Comparison of ENCODE assay signal across 16 cellular contexts in the genomic region with DNA sequence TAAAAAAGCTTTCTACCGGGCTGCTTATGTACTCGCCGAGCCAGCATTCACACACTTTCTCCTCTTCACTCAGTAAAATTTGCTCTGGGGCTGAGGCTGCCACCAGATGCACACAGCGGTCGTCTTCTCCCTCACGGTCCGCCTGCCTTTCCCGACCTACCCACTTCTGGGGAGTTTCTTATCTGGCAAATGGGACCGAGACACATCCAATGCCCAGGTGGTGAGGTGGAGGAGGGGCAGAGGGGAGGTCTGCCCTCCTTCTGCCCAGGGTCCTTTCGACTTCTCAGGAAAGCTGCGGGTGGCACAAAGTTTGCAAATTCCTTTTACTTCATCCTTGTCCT. TPM values are rescaled to one million over a fixed set of nuclear protein-coding genes. Genes with fewer than 3 reads are reported as not detected.
DNase-seq lines count a peak whose midpoint lies in the region; ATAC-seq, FAIRE-seq and TF ChIP-seq lines count a peak whose summit lies in the region.
"Had no signal": no experiment of that assay in that cellular context is flagged by ENCODE, and none has a peak within 500 bp of the region (broad histone marks: within the 10 kb centered on the region; RNA-seq: fewer than 3 reads in every experiment).

No MANE protein-coding gene starts in this region.

- H3K27ac ChIP-seq in HUES64 (ENCODE audit: low read depth, low read length) (no peak overlapping the region), mesendoderm (ENCODE audit: low read depth, low read length) (no peak overlapping the region), smooth muscle cell (ENCODE audit: low read depth) (peak overlapping the region; percentile 53)
- H3K27ac ChIP-seq: RWPE1, SJCRH30 had no signal

- peak overlapping the region; percentile 67 for H2AFZ ChIP-seq in smooth muscle cell (ENCODE audit: low read depth)

- H3K56ac ChIP-seq in mesendoderm (ENCODE audit: low read length), result peak overlapping the region; percentile 30

- H3K27me3 ChIP-seq in HUES64 (ENCODE audit: insufficient read depth, low read length) (peaks cover 5% of the 10 kb centered on the region), bronchial epithelial cell (ENCODE audit: control insufficient read depth, insufficient read depth, low read length) (peaks cover 2% of the 10 kb centered on the region), mesendoderm (ENCODE audit: insufficient read depth, low read length, poor library complexity) (no peaks in the 10 kb centered on the region), smooth muscle cell (ENCODE audit: low read depth) (peaks cover 4% of the 10 kb centered on the region)
- H3K27me3 ChIP-seq: BE2C, SJCRH30 had no signal

- H3K79me1 ChIP-seq in mesendoderm (ENCODE audit: low read length), result no peaks in the 10 kb centered on the region

- H3K4me2 ChIP-seq in mesendoderm (ENCODE audit: low read length), result no peak overlapping the region
- H3K4me2 ChIP-seq in smooth muscle cell, result peak overlapping the region; percentile 71

- H3K9me3 ChIP-seq in HUES64 (ENCODE audit: insufficient read depth, low read depth, low read length), result no peaks in the 10 kb centered on the region
- no peaks in the 10 kb centered on the region for H3K9me3 ChIP-seq in smooth muscle cell (replicated peaks; ENCODE audit: low read depth)
- H3K9me3 ChIP-seq: BE2C, SJCRH30 had no signal

- DNase-seq in bronchial epithelial cell (ENCODE audit: low read depth), result no peak
- no peak for DNase-seq in mesendoderm
- no peak for DNase-seq in smooth muscle cell (lab: John Stamatoyannopoulos, UW; ENCODE audit: unreplicated experiment)
- no peak for DNase-seq in activated T-helper 2 cell treated with anti-CD3 and anti-CD28 coated beads, Interferon-gamma antibody, Interleukin-2, Interleukin-4, amounts not matched to agents 10 μg/mL and 5 μg/mL and 100 μg/mL, durations not matched to agents 14 hours and 24 hours and 36 hours (ENCODE audit: low spot score)
- no peak for DNase-seq in NCI-H1105 treated with DMSO at 0.1 percent for 48 hours (lab: John Stamatoyannopoulos, UW)
- DNase-seq: DMS153, EL, NCI-H1436, NCI-H2081, NCI-H226, SJCRH30 had no signal

- H3F3A ChIP-seq in smooth muscle cell (ENCODE audit: low read depth), result peaks cover 8% of the 10 kb centered on the region

- peaks cover 3% of the 10 kb centered on the region for H3K27me3 Mint-ChIP-seq in activated T-helper 2 cell treated with anti-CD3 and anti-CD28 coated beads, Interferon-gamma antibody, Interleukin-2, Interleukin-4, amounts not matched to agents 10 μg/mL and 5 μg/mL and 100 μg/mL, durations not matched to agents 14 hours and 24 hours and 36 hours (ENCODE audit: low read depth)

- no peak overlapping the region for H3K23ac ChIP-seq in mesendoderm (ENCODE audit: low read length)

- H3K36me3 ChIP-seq in HUES64 (ENCODE audit: insufficient read depth, low read length) (no peaks in the 10 kb centered on the region), bronchial epithelial cell (ENCODE audit: control insufficient read depth, insufficient read depth, low read length) (no peaks in the 10 kb centered on the region), mesendoderm (ENCODE audit: control insufficient read depth, insufficient read depth, low read length) (no peaks in the 10 kb centered on the region), smooth muscle cell (ENCODE audit: low read depth) (no peaks in the 10 kb centered on the region)
- H3K36me3 ChIP-seq: BE2C, SJCRH30 had no signal

- 0 out of 2 replicates have a peak overlapping the region, but pooled peaks have one; percentile 16 for H3K9ac ChIP-seq in HUES64 (ENCODE audit: low read depth, low read length)
- no peak overlapping the region for H3K9ac ChIP-seq in mesendoderm (ENCODE audit: low read length)
- no peak overlapping the region for H3K9ac ChIP-seq in smooth muscle cell (ENCODE audit: low read depth)

- no peak overlapping the region for H3K4me3 Mint-ChIP-seq in activated T-helper 2 cell treated with anti-CD3 and anti-CD28 coated beads, Interferon-gamma antibody, Interleukin-2, Interleukin-4, amounts not matched to agents 10 μg/mL and 5 μg/mL and 100 μg/mL, durations not matched to agents 14 hours and 24 hours and 36 hours (ENCODE audit: low read depth)

- H3K27ac Mint-ChIP-seq in activated T-helper 2 cell treated with anti-CD3 and anti-CD28 coated beads, Interferon-gamma antibody, Interleukin-2, Interleukin-4, amounts not matched to agents 10 μg/mL and 5 μg/mL and 100 μg/mL, durations not matched to agents 14 hours and 24 hours and 36 hours, result no peak overlapping the region

- H2BK15ac ChIP-seq in mesendoderm (replicated peaks; ENCODE audit: low read depth), result no peak overlapping the region

- WGBS in HUES64, result 31% methylated on average over 11 of the region's 11 CpGs
- WGBS in mesendoderm (ENCODE audit: extremely low coverage, insufficient coverage, low lambda C conversion rate), result no CpG with 5 or more reads among the region's 11 CpGs
- WGBS in smooth muscle cell (ENCODE audit: low lambda C conversion rate), result 42% methylated on average over 11 of the region's 11 CpGs

- no peak overlapping the region for H2BK5ac ChIP-seq in mesendoderm (ENCODE audit: low read length)

- H3K79me2 ChIP-seq in mesendoderm (ENCODE audit: control insufficient read depth, insufficient read depth, low read length) (no peaks in the 10 kb centered on the region), smooth muscle cell (ENCODE audit: low read depth) (no peaks in the 10 kb centered on the region)

- H2AK5ac ChIP-seq in mesendoderm (ENCODE audit: low read length), result no peak overlapping the region

- no peak overlapping the region for H4K8ac ChIP-seq in mesendoderm (ENCODE audit: low read depth, low read length)

- H3K4me1 ChIP-seq in HUES64 (ENCODE audit: insufficient read depth, low read length) (peaks cover 20% of the 10 kb centered on the region), mesendoderm (ENCODE audit: control insufficient read depth, low read depth, low read length) (peaks cover 8% of the 10 kb centered on the region), smooth muscle cell (ENCODE audit: low read depth) (peaks cover 14% of the 10 kb centered on the region)
- H3K4me1 ChIP-seq: SJCRH30 had no signal

- H3K4me1 Mint-ChIP-seq in activated T-helper 2 cell treated with anti-CD3 and anti-CD28 coated beads, Interferon-gamma antibody, Interleukin-2, Interleukin-4, amounts not matched to agents 10 μg/mL and 5 μg/mL and 100 μg/mL, durations not matched to agents 14 hours and 24 hours and 36 hours (ENCODE audit: low read depth), result no peaks in the 10 kb centered on the region

- TF ChIP-seq CTCF in bronchial epithelial cell (IDR thresholded peaks at IDR 0.05; ENCODE audit: insufficient read depth, low read length, severe bottlenecking) (no peak), smooth muscle cell (IDR thresholded peaks at IDR 0.05; ENCODE audit: borderline replicate concordance, insufficient read depth, poor library complexity, severe bottlenecking) (no peak)

- ATAC-seq in HG02885 (IDR thresholded peaks at IDR 0.05; ENCODE audit: poor library complexity, unreplicated experiment) (no peak), HG03025 (IDR thresholded peaks at IDR 0.05; ENCODE audit: low FRiP score, unreplicated experiment) (no peak)

- no peaks in the 10 kb centered on the region for H3K9me3 Mint-ChIP-seq in activated T-helper 2 cell treated with anti-CD3 and anti-CD28 coated beads, Interferon-gamma antibody, Interleukin-2, Interleukin-4, amounts not matched to agents 10 μg/mL and 5 μg/mL and 100 μg/mL, durations not matched to agents 14 hours and 24 hours and 36 hours

- no peak overlapping the region for H4K5ac ChIP-seq in mesendoderm (ENCODE audit: low read length)

- peak; percentile 82 for FAIRE-seq in bronchial epithelial cell (lab: Jason Lieb, UNC)

- H3K4me3 ChIP-seq in HUES64 (ENCODE audit: low read length) (no peak overlapping the region), bronchial epithelial cell (ENCODE audit: low read depth, low read length) (no peak overlapping the region), mesendoderm (ENCODE audit: low read length) (no peak overlapping the region), smooth muscle cell (no peak overlapping the region)
- H3K4me3 ChIP-seq: SJCRH30 had no signal

- H3K4ac ChIP-seq in mesendoderm (ENCODE audit: low read depth, low read length), result no peak overlapping the region

- no peak overlapping the region for H2BK120ac ChIP-seq in mesendoderm (ENCODE audit: low read depth, low read length)

- H3K36me3 Mint-ChIP-seq in activated T-helper 2 cell treated with anti-CD3 and anti-CD28 coated beads, Interferon-gamma antibody, Interleukin-2, Interleukin-4, amounts not matched to agents 10 μg/mL and 5 μg/mL and 100 μg/mL, durations not matched to agents 14 hours and 24 hours and 36 hours (ENCODE audit: low read depth), result no peaks in the 10 kb centered on the region

- intact Hi-C loops in activated T-helper 2 cell treated with anti-CD3 and anti-CD28 coated beads, Interferon-gamma antibody, Interleukin-2, Interleukin-4, amounts not matched to agents 10 μg/mL and 5 μg/mL and 100 μg/mL, durations not matched to agents 14 hours and 24 hours and 36 hours (cut with micrococcal nuclease), result no loop called here

- no peaks in the 10 kb centered on the region for H4K20me1 ChIP-seq in smooth muscle cell (ENCODE audit: low read depth)

- H3K18ac ChIP-seq in mesendoderm (ENCODE audit: low read length), result no peak overlapping the region

RNA-seq across cellular contexts. Expression of gene GRIK4, which starts 43.9 kb away (rescaled TPM):
- 0.35 TPM for polyA plus RNA-seq in HUES64 (2013, experiment 1 of 2)
- polyA plus RNA-seq in HUES64 (2013, experiment 2 of 2), result 0.70 TPM
- total RNA-seq in bronchial epithelial cell, result not detected in 2 replicates
- 1.4 TPM for polyA plus RNA-seq in mesendoderm (2013, experiment 1 of 2)
- polyA plus RNA-seq in mesendoderm (2013, experiment 2 of 2), result 1.6 TPM
- not detected in 2 replicates for total RNA-seq in smooth muscle cell
- not detected in 2 replicates for polyA plus RNA-seq in smooth muscle cell
- total RNA-seq in activated T-helper 2 cell treated with anti-CD3 and anti-CD28 coated beads, Interferon-gamma antibody, Interleukin-2, Interleukin-4, amounts not matched to agents 10 μg/mL and 5 μg/mL and 100 μg/mL, durations not matched to agents 14 hours and 24 hours and 36 hours, result not detected in 2 replicates
- total RNA-seq: SJCRH30 had no signal
